In the genomic region with DNA sequence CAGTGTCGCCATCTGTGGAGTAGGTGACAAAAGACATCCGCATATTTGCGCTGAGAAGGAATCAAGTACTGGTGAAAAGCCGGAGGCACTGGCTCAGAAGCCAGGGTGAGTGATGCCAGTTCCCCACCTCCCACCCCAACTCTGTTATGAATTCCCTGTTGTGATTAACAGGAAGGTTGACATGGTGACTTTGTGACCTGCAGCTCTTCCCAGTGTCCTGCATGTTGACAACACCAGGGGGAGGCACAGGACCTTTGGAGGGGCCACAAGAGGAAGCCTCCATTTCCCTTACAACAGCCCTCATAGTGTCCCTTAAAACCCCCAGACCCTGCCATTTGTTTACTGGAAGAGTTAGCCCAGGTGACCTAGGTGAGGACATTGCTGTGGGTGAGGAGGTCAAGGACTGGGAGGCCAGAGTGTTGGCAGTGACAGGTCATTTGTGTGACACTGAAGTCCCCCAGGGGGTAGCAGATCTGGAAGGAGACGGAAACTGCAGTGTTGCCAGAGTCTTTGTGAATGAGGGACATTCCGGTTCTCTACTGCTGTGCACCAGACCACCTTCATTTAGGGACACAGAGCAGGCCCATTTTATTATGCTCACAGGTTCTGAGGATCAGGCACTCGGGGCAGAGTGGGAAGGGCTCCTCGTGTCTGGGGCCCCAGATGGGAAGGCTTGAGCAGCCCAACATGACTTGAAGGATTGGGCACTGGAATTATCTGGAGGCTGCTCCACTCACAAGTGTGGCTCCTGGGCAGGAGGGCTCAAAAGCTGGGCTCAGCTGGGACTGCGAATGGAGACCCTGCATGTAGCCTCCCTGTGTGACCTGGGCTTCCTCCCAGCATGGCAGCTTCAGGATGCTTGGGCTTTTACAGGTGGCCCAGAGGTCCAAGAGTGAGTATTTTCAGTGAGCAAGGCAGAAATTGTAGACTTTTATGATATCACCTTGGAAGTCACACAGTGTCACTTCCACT, we compare ENCODE assay signal across 14 cellular contexts. TPM values are rescaled to one million over a fixed set of nuclear protein-coding genes. Genes with fewer than 3 reads are reported as not detected.
DNase-seq lines count a peak whose midpoint lies in the region; ATAC-seq, FAIRE-seq and TF ChIP-seq lines count a peak whose summit lies in the region.
"Had no signal": no experiment of that assay in that cellular context is flagged by ENCODE, and none has a peak within 500 bp of the region (broad histone marks: within the 10 kb centered on the region; RNA-seq: fewer than 3 reads in every experiment).

No MANE protein-coding gene starts in this region.

- no peaks in the 10 kb centered on the region for H4K20me1 ChIP-seq in HCT116 (ENCODE audit: insufficient read depth)
- H4K20me1 ChIP-seq in K562 (replicated peaks; ENCODE audit: control insufficient read depth, insufficient read depth, low read length), result no peaks in the 10 kb centered on the region; the same call in 1 of the 2 replicates

- H3K9ac ChIP-seq in HCT116 (ENCODE audit: low read length) (no peak overlapping the region), K562 (ENCODE audit: insufficient read depth in 1 of 2, low read depth in 2 of 2, low read length in 2 of 2) (no peak overlapping the region)

- RAD21 ChIA-PET in HCT116 (lab: Charles Lee; ENCODE audit: low non-redundant PET in 1 of 2, low total read pairs in 2 of 2, uncharacterized antibody in 2 of 2, unreplicated experiment in 2 of 2), result no interaction called here

- peak in 1 of 5 donors; percentile 43 for DNase-seq in CD8-positive, alpha-beta memory T cell
- DNase-seq in HCT116 (ENCODE audit: low read depth, low spot score) (no peak), K562 (ENCODE audit: extremely low read depth in 1 of 4, low spot score in 3 of 4) (peak in 1 of 4 experiments; percentile 48), neural crest cell (ENCODE audit: low read depth, low spot score) (no peak), SHP77 treated with DMSO at 0.1 percent for 48 hours (lab: John Stamatoyannopoulos, UW) (no peak), omental fat pad (ENCODE audit: low spot score) (no peak)
- DNase-seq: activated T-cell treated with anti-CD3 and anti-CD28 coated beads for 4 hours; central memory CD4-positive, alpha-beta T cell; DMS79 treated with DMSO at 0.1 percent for 48 hours; NCI-H1694; stimulated activated CD4-positive, alpha-beta T cell treated with anti-CD3 and anti-CD28 coated beads, Interleukin-12 subunit alpha, Interleukin-12 subunit beta, amount 100 ng/mL, for 4 hours had no signal

- TF ChIP-seq POLR2A in HCT116 (IDR thresholded peaks at IDR 0.05; ENCODE audit: borderline replicate concordance, extremely low read depth, insufficient read depth, insufficient read length), result no peak
- no peak for TF ChIP-seq POLR2A in K562 (conservative IDR thresholded peaks at IDR 0.05)

- no peaks in the 10 kb centered on the region for H3K36me3 Mint-ChIP-seq in CD8-positive, alpha-beta memory T cell
- H3K36me3 Mint-ChIP-seq in neural crest cell (ENCODE audit: low read depth), result no peaks in the 10 kb centered on the region

- no peak overlapping the region for H3K4me2 ChIP-seq in HCT116 (ENCODE audit: low read length)
- H3K4me2 ChIP-seq in K562 (ENCODE audit: insufficient read depth, low read length), result no peak overlapping the region

- H3K27ac Mint-ChIP-seq in CD8-positive, alpha-beta memory T cell, result peak overlapping the region in 7 of 8 donors; percentile 68 to 98 (median 90)
- H3K27ac Mint-ChIP-seq in neural crest cell (ENCODE audit: unreplicated experiment), result peak overlapping the region; percentile 62
- H3K27ac Mint-ChIP-seq: nephron had no signal

- no peak for TF ChIP-seq EP300 in K562 (IDR thresholded peaks at IDR 0.05; ENCODE audit: low read length)

- H3K4me1 Mint-ChIP-seq in CD8-positive, alpha-beta memory T cell, result peaks cover 40 to 49% (median 46%) of the 10 kb centered on the region in 3 donors
- peaks cover 5% of the 10 kb centered on the region for H3K4me1 Mint-ChIP-seq in neural crest cell

- H3K9me3 Mint-ChIP-seq in CD8-positive, alpha-beta memory T cell, result no peaks in the 10 kb centered on the region
- no peaks in the 10 kb centered on the region for H3K9me3 Mint-ChIP-seq in neural crest cell
- H3K9me3 Mint-ChIP-seq: nephron had no signal

- intact Hi-C loops in HCT116 (cut with micrococcal nuclease), result no loop called here
- intact Hi-C loops in K562 (cut with micrococcal nuclease), result no loop called here

- no TSS peak for BruUV-seq in HCT116 (replicated peaks; lab: Mats Ljungman, UMichigan)
- BruUV-seq in K562 (replicated peaks; lab: Mats Ljungman, UMichigan), result no TSS peak

- POLR2A ChIA-PET in CD8-positive, alpha-beta memory T cell (lab: Charles Lee), result no interaction called here
- POLR2A ChIA-PET in HCT116 (lab: Charles Lee) (no interaction called here), K562 (lab: Yijun Ruan, JAX) (interaction anchor here (0.7 kb wide), 1 partner anchor 15 kb away, joined by 3 read pairs; no protein-coding TSS in a partner anchor)

- H3K9me1 ChIP-seq in K562 (ENCODE audit: control insufficient read depth, insufficient read depth, low read length), result peaks cover 3% of the 10 kb centered on the region

- no peaks in the 10 kb centered on the region for H3K9me2 ChIP-seq in HCT116 (ENCODE audit: insufficient read depth)

- H2AFZ ChIP-seq in HCT116 (ENCODE audit: low read depth, low read length, poor library complexity, severe bottlenecking), result no peak overlapping the region
- H2AFZ ChIP-seq in K562 (ENCODE audit: low read depth, low read length), result no peak overlapping the region

- no peak for FAIRE-seq in K562 (lab: Jason Lieb, UNC)

- ATAC-seq in HCT116 (peak; percentile 67), K562 (peak; percentile 76), GM18907 (IDR thresholded peaks at IDR 0.05; ENCODE audit: unreplicated experiment) (no peak), omental fat pad (ENCODE audit: low FRiP score) (no peak)

- H3K4me3 Mint-ChIP-seq in CD8-positive, alpha-beta memory T cell, result peak overlapping the region in 1 of 7 donors; percentile 2
- no peak overlapping the region for H3K4me3 Mint-ChIP-seq in neural crest cell
- H3K4me3 Mint-ChIP-seq: nephron had no signal

- no peak overlapping the region for H3K4me3 ChIP-seq in CD8-positive, alpha-beta memory T cell (ENCODE audit: low read length)
- no peak overlapping the region for H3K4me3 ChIP-seq in HCT116 (replicated peaks in 1 of 2; ENCODE audit: low read depth in 1 of 2, low read length in 2 of 2)
- H3K4me3 ChIP-seq in K562, result no peak overlapping the region

- H3K4me1 ChIP-seq in CD8-positive, alpha-beta memory T cell (ENCODE audit: insufficient read depth, low read length), result peaks cover 36% of the 10 kb centered on the region
- H3K4me1 ChIP-seq in HCT116 (ENCODE audit: control insufficient read depth in 1 of 2, insufficient read depth in 2 of 2, low read length in 2 of 2) (no peaks in the 10 kb centered on the region), K562 (replicated peaks in 1 of 2; ENCODE audit: control insufficient read depth in 2 of 2, insufficient read depth in 2 of 2, low read length in 2 of 2) (peaks cover 2% of the 10 kb centered on the region in 2 experiments; a peak in 3 of 5 replicates)

- peak; percentile 37 to 58 (median 51); a peak in 5 of 6 replicates for TF ChIP-seq CTCF in HCT116 (IDR thresholded peaks at IDR 0.05 in 2 of 3, conservative IDR thresholded peaks at IDR 0.05 in 1 of 3; ENCODE audit: borderline replicate concordance in 1 of 3, insufficient read depth in 1 of 3, low read depth in 2 of 3, low read length in 2 of 3)
- TF ChIP-seq CTCF in K562 (IDR thresholded peaks at IDR 0.05 in 2 of 3, conservative IDR thresholded peaks at IDR 0.05 in 1 of 3; ENCODE audit: insufficient read depth in 2 of 3, low read depth in 1 of 3, low read length in 3 of 3), result peak; percentile 66 to 69 (median 67)
- TF ChIP-seq CTCF in neural crest cell (conservative IDR thresholded peaks at IDR 0.05), result no peak
- TF ChIP-seq CTCF in omental fat pad (IDR thresholded peaks at IDR 0.05), result no peak

- H3K27me3 Mint-ChIP-seq in CD8-positive, alpha-beta memory T cell, result no peaks in the 10 kb centered on the region
- H3K27me3 Mint-ChIP-seq in neural crest cell (ENCODE audit: low read depth), result peaks cover 36% of the 10 kb centered on the region

- in situ Hi-C loops in K562 (cut with MboI), result no loop called here

- CTCF ChIA-PET in CD8-positive, alpha-beta memory T cell (lab: Charles Lee), result no interaction called here
- CTCF ChIA-PET in HCT116 (lab: Charles Lee) (no interaction called here), K562 (lab: Yijun Ruan, JAX; ENCODE audit: low intra/inter-chr PET ratio) (interaction anchor here (0.5 kb wide), 1 partner anchor 245 kb away, joined by 3 read pairs; no protein-coding TSS in a partner anchor)

- TF ChIP-seq RAD21 in HCT116 (IDR thresholded peaks at IDR 0.05; ENCODE audit: low read depth) (peak; percentile 63), K562 (CRISPR knock-in tag; conservative IDR thresholded peaks at IDR 0.05 in 1 of 2, IDR thresholded peaks at IDR 0.05 in 1 of 2) (peak in 1 of 2 experiments; percentile 53; a peak in 3 of 4 replicates)

- H3K27ac ChIP-seq in CD8-positive, alpha-beta memory T cell (ENCODE audit: low read depth, low read length), result no peak overlapping the region
- H3K27ac ChIP-seq in HCT116 (ENCODE audit: low read depth, low read length) (no peak overlapping the region), K562 (ENCODE audit: extremely low read depth, low read depth, low read length) (no peak overlapping the region)

- H3K9me3 ChIP-seq in CD8-positive, alpha-beta memory T cell (ENCODE audit: low read length), result no peaks in the 10 kb centered on the region
- H3K9me3 ChIP-seq in HCT116 (ENCODE audit: control insufficient read depth in 1 of 2, insufficient read depth in 1 of 2, low read depth in 1 of 2, low read length in 2 of 2) (no peaks in the 10 kb centered on the region), K562 (replicated peaks; ENCODE audit: control insufficient read depth, insufficient read depth, low read depth, low read length) (no peaks in the 10 kb centered on the region)

- H3K36me3 ChIP-seq in CD8-positive, alpha-beta memory T cell (ENCODE audit: insufficient read depth, low read length), result no peaks in the 10 kb centered on the region
- H3K36me3 ChIP-seq in HCT116 (ENCODE audit: control insufficient read depth in 1 of 2, insufficient read depth in 2 of 2, low read length in 2 of 2), result no peaks in the 10 kb centered on the region
- no peaks in the 10 kb centered on the region for H3K36me3 ChIP-seq in K562 (ENCODE audit: control insufficient read depth, insufficient read depth, low read length)

- WGBS in K562 (ENCODE audit: insufficient coverage, low coverage, missing lambda C conversion rate), result 4% methylated on average over 9 of the region's 9 CpGs

- no peaks in the 10 kb centered on the region for H3K79me2 ChIP-seq in HCT116 (ENCODE audit: insufficient read depth, low read length)
- no peaks in the 10 kb centered on the region for H3K79me2 ChIP-seq in K562 (ENCODE audit: control insufficient read depth, insufficient read depth, low read length)

- no peaks in the 10 kb centered on the region for H3K27me3 ChIP-seq in CD8-positive, alpha-beta memory T cell (ENCODE audit: insufficient read depth, low read length, poor library complexity, severe bottlenecking)
- H3K27me3 ChIP-seq in HCT116 (ENCODE audit: insufficient read depth, low read length) (no peaks in the 10 kb centered on the region), K562 (ENCODE audit: control insufficient read depth in 2 of 2, insufficient read depth in 2 of 2, low read length in 2 of 2) (peaks cover 0 to 11% of the 10 kb centered on the region in 2 experiments; a peak in 4 of 5 replicates)

RNA-seq across cellular contexts. Expression of a gene that starts 13.0 kb away (rescaled TPM):
- total RNA-seq in CD8-positive, alpha-beta memory T cell, result not detected
- not detected for polyA plus RNA-seq in CD8-positive, alpha-beta memory T cell
- total RNA-seq in HCT116 (2021; ENCODE audit: unreplicated experiment) (not detected), K562 (2014; rRNA removed) (not detected in 2 replicates), K562 (2014; rRNA removed; fragmentation: Illumina TruSeq; extraction: Trizol) (not detected in 2 replicates), K562 (2015; rRNA removed; fragmentation: Illumina TruSeq; extraction: Trizol) (not detected in 2 replicates), K562 (2021) (not detected in 2 replicates), neural crest cell (not detected in 2 replicates), omental fat pad (not detected)
- polyA plus RNA-seq in HCT116 (2012), result not detected in 2 replicates
- not detected in 2 replicates for total RNA-seq in K562 (2011; cell fraction: chromatin; rRNA removed; ENCODE audit: low replicate concordance)
- not detected in 2 replicates for total RNA-seq in K562 (2011; cell fraction: nucleolus; rRNA removed)
- total RNA-seq in K562 (2011; cell fraction: nucleoplasm; rRNA removed), result not detected in 2 replicates
- polyA plus RNA-seq in K562 (2011; rRNA removed) (not detected in 2 replicates), K562 (2014; fragmentation: Illumina TruSeq; extraction: Trizol) (not detected in 2 replicates), K562 (2014; fragmentation: Nextera tagmentation; extraction: Ambion mirVana) (not detected), K562 (2014; rRNA removed) (not detected in 2 replicates)
- not detected in 2 replicates for polyA plus RNA-seq in K562 (2011; cell fraction: cytosol; rRNA removed)
- not detected in 2 replicates for polyA plus RNA-seq in K562 (2011; cell fraction: nucleus; rRNA removed)
- 0.07 TPM in 1 of 2 replicates, not detected in the other for polyA plus RNA-seq in K562 (2012)
- not detected in 2 replicates for polyA minus RNA-seq in K562 (2011; rRNA and poly(A)+ RNA removed)
- not detected in 2 replicates for polyA minus RNA-seq in K562 (2011; cell fraction: cytosol; rRNA and poly(A)+ RNA removed)
- polyA minus RNA-seq in K562 (2011; cell fraction: nucleus; rRNA and poly(A)+ RNA removed), result not detected in 2 replicates
- total RNA-seq: T-helper 2 cell treated with Interferon-gamma antibody and Interleukin-4, amounts not matched to agents 100 ng/mL and 5 ng/mL, for 36 hours had no signal

Comparison
In these comparisons a context has a peak if more than half of its experiments do, and no peak if none do; other contexts are left out.
1. ATAC-seq: peak in HCT116 (single experiment) and K562 (single experiment); none in GM18907 (single experiment) and omental fat pad (single experiment).
2. CTCF ChIP-seq: peak in HCT116 (3 of 3) and K562 (3 of 3); none in neural crest cell (single experiment) and omental fat pad (0 of 3).